ENCODE assay signal across 8 cellular contexts in genomic region chr3:25883492-25883891, GRCh38.
"Had no signal": no experiment of that assay in that cellular context is flagged by ENCODE, and none has a peak within 500 bp of the region (broad histone marks: within the 10 kb centered on the region; RNA-seq: fewer than 3 reads in every experiment).

No MANE protein-coding gene starts in this region.

- ATAC-seq: HepG2 had no signal

- H3K9ac ChIP-seq: KMS-11 had no signal

- H3K4me2 ChIP-seq: KMS-11 had no signal

- H3K27ac ChIP-seq: HL-60, KMS-11 had no signal

- DNase-seq: IMR-90, KBM-7, KG1 had no signal

- H3K27ac Mint-ChIP-seq: IgD-negative memory B cell had no signal

- FAIRE-seq: HepG2, HTR-8/SVneo had no signal

- H3K9me3 Mint-ChIP-seq: IgD-negative memory B cell had no signal

- H3K4me3 Mint-ChIP-seq: IgD-negative memory B cell had no signal

- H3K4me1 Mint-ChIP-seq: IgD-negative memory B cell had no signal

- H3K36me3 Mint-ChIP-seq: IgD-negative memory B cell had no signal
